In the genomic region with DNA sequence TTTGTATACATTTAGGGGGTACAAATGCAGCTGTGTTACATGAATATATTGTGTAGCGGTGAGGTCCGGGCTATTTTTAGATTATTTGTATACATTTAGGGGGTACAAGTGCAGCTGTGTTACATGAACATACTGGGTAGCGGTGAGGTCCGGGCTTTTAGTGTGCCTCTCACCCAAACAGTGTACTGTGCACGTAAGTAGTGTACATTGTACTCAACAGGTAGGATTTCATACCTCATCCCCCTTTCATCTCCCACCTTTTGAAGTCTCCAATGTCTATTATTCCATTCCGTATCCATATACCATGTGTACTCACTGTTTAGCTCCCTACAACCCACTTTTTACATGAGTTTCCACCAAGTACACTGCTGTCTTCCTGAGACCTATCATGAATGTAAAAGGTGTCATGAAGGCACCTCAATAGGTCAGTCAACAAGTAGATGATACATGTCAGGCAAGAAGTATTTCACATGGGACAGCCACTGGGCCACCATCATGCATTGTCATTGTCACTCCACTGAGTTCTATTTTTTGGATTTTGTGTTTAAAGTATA, we compare ENCODE assay signal across 16 cellular contexts. TPM values are rescaled to one million over a fixed set of nuclear protein-coding genes. Genes with fewer than 3 reads are reported as not detected.
DNase-seq lines count a peak whose midpoint lies in the region; ATAC-seq and TF ChIP-seq lines count a peak whose summit lies in the region.
"Had no signal": no experiment of that assay in that cellular context is flagged by ENCODE, and none has a peak within 500 bp of the region (broad histone marks: within the 10 kb centered on the region; RNA-seq: fewer than 3 reads in every experiment).

No MANE protein-coding gene starts in this region.

- no peaks in the 10 kb centered on the region for H3K27me3 Mint-ChIP-seq in CD4-positive, CD25-positive, alpha-beta regulatory T cell
- H3K27me3 Mint-ChIP-seq in Calu3 (ENCODE audit: unreplicated experiment) (no peaks in the 10 kb centered on the region), mesothelial cell of epicardium (ENCODE audit: low read depth) (no peaks in the 10 kb centered on the region)

- H3K27me3 ChIP-seq in CD4-positive, CD25-positive, alpha-beta regulatory T cell (ENCODE audit: control insufficient read depth, insufficient read depth, low read length): no peaks in the 10 kb centered on the region
- H3K27me3 ChIP-seq: foreskin keratinocyte, tibial artery had no signal

- no peaks in the 10 kb centered on the region for H3K9me3 ChIP-seq in CD4-positive, CD25-positive, alpha-beta regulatory T cell (ENCODE audit: control insufficient read depth in 2 of 2, low read length in 2 of 2)
- H3K9me3 ChIP-seq: SJCRH30, tibial artery had no signal

- peaks cover 28% of the 10 kb centered on the region for H3K4me1 ChIP-seq in CD4-positive, CD25-positive, alpha-beta regulatory T cell (ENCODE audit: control insufficient read depth, insufficient read depth, low read length, poor library complexity, severe bottlenecking)
- H3K4me1 ChIP-seq: foreskin keratinocyte, SJCRH30 had no signal

- no TSS peak for BruUV-seq in Calu3 (replicated peaks; lab: Mats Ljungman, UMichigan)

- H3K4me3 ChIP-seq in CD4-positive, CD25-positive, alpha-beta regulatory T cell (ENCODE audit: low read depth, low read length): no peak overlapping the region
- H3K4me3 ChIP-seq: SJCRH30, tibial artery had no signal

- TF ChIP-seq CTCF in Calu3 (IDR thresholded peaks at IDR 0.05; ENCODE audit: unreplicated experiment): no peak
- no peak for TF ChIP-seq CTCF in mesothelial cell of epicardium (IDR thresholded peaks at IDR 0.05; ENCODE audit: unreplicated experiment)

- no peak for DNase-seq in CD4-positive, CD25-positive, alpha-beta regulatory T cell
- no peak for DNase-seq in Calu3
- DNase-seq in mesothelial cell of epicardium (ENCODE audit: low spot score in 2 of 2, unreplicated experiment in 2 of 2): no peak
- no peak for DNase-seq in middle frontal gyrus (ENCODE audit: extremely low spot score, low spot score)
- DNase-seq in stimulated activated CD8-positive, alpha-beta memory T cell treated with anti-CD3 and anti-CD28 coated beads, Interleukin-4, amount 100 ng/mL, for 48 hours: no peak
- DNase-seq in NCI-H1417 (lab: John Stamatoyannopoulos, UW): no peak
- DNase-seq: activated CD4-positive, alpha-beta T cell treated with anti-CD3 and anti-CD28 coated beads for 1 hour; activated T-cell treated with anti-CD3 and anti-CD28 coated beads, Interleukin-2, amount 50 U/mL, for 1 hour; NCI-H526 treated with DMSO at 0.1 percent for 48 hours; SJCRH30; stimulated activated CD4-positive, alpha-beta T cell treated with anti-CD3 and anti-CD28 coated beads, Interleukin-2, amount 100 ng/mL, for 48 hours; T-helper 9 cell; tibial artery had no signal

- H3K4me1 Mint-ChIP-seq in CD4-positive, CD25-positive, alpha-beta regulatory T cell: peaks cover 5 to 75% (median 28%) of the 10 kb centered on the region in 4 donors
- peaks cover 56% of the 10 kb centered on the region for H3K4me1 Mint-ChIP-seq in Calu3 (ENCODE audit: low read depth, unreplicated experiment)
- H3K4me1 Mint-ChIP-seq in mesothelial cell of epicardium: peaks cover 10% of the 10 kb centered on the region

- ATAC-seq in CD4-positive, CD25-positive, alpha-beta regulatory T cell (ENCODE audit: low read depth in 2 of 2): no peak
- ATAC-seq in GM21515 (IDR thresholded peaks at IDR 0.05; ENCODE audit: unreplicated experiment): no peak
- ATAC-seq: foreskin keratinocyte had no signal

- peak overlapping the region; percentile 86 to 91 (median 90) for H3K27ac Mint-ChIP-seq in CD4-positive, CD25-positive, alpha-beta regulatory T cell
- H3K27ac Mint-ChIP-seq in Calu3 (ENCODE audit: unreplicated experiment) (peak overlapping the region; percentile 84), mesothelial cell of epicardium (peak overlapping the region; percentile 58)

- no peaks in the 10 kb centered on the region for H3K9me3 Mint-ChIP-seq in CD4-positive, CD25-positive, alpha-beta regulatory T cell
- H3K9me3 Mint-ChIP-seq in Calu3 (ENCODE audit: low read depth, unreplicated experiment) (no peaks in the 10 kb centered on the region), mesothelial cell of epicardium (no peaks in the 10 kb centered on the region)

- H3K36me3 ChIP-seq in CD4-positive, CD25-positive, alpha-beta regulatory T cell (ENCODE audit: control insufficient read depth, insufficient read depth, low read length): peaks cover 76% of the 10 kb centered on the region

- CTCF ChIA-PET in Calu3 (lab: Charles Lee): interaction anchor here (0.6 to 2.2 kb wide), 16 partner anchors 8 to 617 kb away, joined by 3 to 17 read pairs (median 4); no protein-coding TSS in a partner anchor

- peaks cover 51% of the 10 kb centered on the region for H3K36me3 Mint-ChIP-seq in CD4-positive, CD25-positive, alpha-beta regulatory T cell
- H3K36me3 Mint-ChIP-seq in Calu3 (ENCODE audit: insufficient read depth, unreplicated experiment): peaks cover 65% of the 10 kb centered on the region
- H3K36me3 Mint-ChIP-seq in mesothelial cell of epicardium: peaks cover 27% of the 10 kb centered on the region

- intact Hi-C loops in Calu3 (cut with micrococcal nuclease; ENCODE audit: unreplicated experiment): no loop called here

- no peak overlapping the region for H3K4me3 Mint-ChIP-seq in CD4-positive, CD25-positive, alpha-beta regulatory T cell
- H3K4me3 Mint-ChIP-seq in Calu3 (ENCODE audit: low read depth, unreplicated experiment) (peak overlapping the region; percentile 7), mesothelial cell of epicardium (no peak overlapping the region)

- no peak overlapping the region for H3K27ac ChIP-seq in CD4-positive, CD25-positive, alpha-beta regulatory T cell (ENCODE audit: insufficient read depth, low read length, poor library complexity, severe bottlenecking)
- peak overlapping the region; percentile 64 for H3K27ac ChIP-seq in angular gyrus (ENCODE audit: low read depth, low read length)
- H3K27ac ChIP-seq: foreskin keratinocyte, SJCRH30, tibial artery had no signal

RNA-seq across cellular contexts. Expression of a gene that starts 27.7 kb away (rescaled TPM):
- total RNA-seq in CD4-positive, CD25-positive, alpha-beta regulatory T cell: 310 TPM
- polyA plus RNA-seq in CD4-positive, CD25-positive, alpha-beta regulatory T cell: 1,000 to 10,000 TPM; 1,181 to 1,272 (median 1,236) TPM
- total RNA-seq in Calu3 (2022) (380 and 411 TPM in 2 replicates), mesothelial cell of epicardium (342 to 352 TPM (median 344 TPM) in 3 replicates)

RNA-seq across cellular contexts. Expression of a gene that starts 34.6 kb away (rescaled TPM):
- 234 TPM for total RNA-seq in CD4-positive, CD25-positive, alpha-beta regulatory T cell
- polyA plus RNA-seq in CD4-positive, CD25-positive, alpha-beta regulatory T cell: 100 to 1,000 TPM in 1 of 4 donors, 10 to 100 TPM in 3; 55.4 to 118 (median 79.9) TPM
- 13.6 and 16.8 TPM in 2 replicates for total RNA-seq in Calu3 (2022)
- 7.5 to 9.0 TPM (median 8.0 TPM) in 3 replicates for total RNA-seq in mesothelial cell of epicardium

Comparison
In these comparisons a context has a peak if more than half of its experiments do, and no peak if none do; other contexts are left out.
1. RNA of a gene that starts 34.6 kb away (total RNA-seq): 234 TPM in CD4-positive, CD25-positive, alpha-beta regulatory T cell (single experiment); 13.6 to 16.8 TPM in Calu3 and 7.5 to 9.0 TPM in mesothelial cell of epicardium; every median in the first group is over 10 times any median in the second.
2. Peak in every context shown above with its lines, with median percentiles within 50 percentile points of each other: H3K27ac Mint-ChIP-seq.